8 cellular contexts compared by ENCODE assay signal in genomic region chr16:30535777-30536190, GRCh38. TPM values are rescaled to one million over a fixed set of nuclear protein-coding genes. Genes with fewer than 3 reads are reported as not detected.
DNase-seq lines count a peak whose midpoint lies in the region; ATAC-seq lines count a peak whose summit lies in the region.

No MANE protein-coding gene starts in this region.

- no peak overlapping the region for H3K23ac ChIP-seq in trophoblast cell (ENCODE audit: low read length)

- H3K4me1 ChIP-seq in trophoblast cell (ENCODE audit: control insufficient read depth in 1 of 2, insufficient read depth in 2 of 2, low read length in 2 of 2) = peaks cover 6 to 15% of the 10 kb centered on the region in 2 experiments

- H3K4me3 ChIP-seq in trophoblast cell (ENCODE audit: low read depth, low read length) = no peak overlapping the region

- no CpG with 5 or more reads among the region's 12 CpGs for WGBS in trophoblast cell (ENCODE audit: extremely low coverage, insufficient coverage, insufficient read length)

- peak overlapping the region; percentile 47 for H2AFZ ChIP-seq in trophoblast cell (ENCODE audit: insufficient read depth, low read length, poor library complexity)

- peak overlapping the region; percentile 81 for H4K91ac ChIP-seq in trophoblast cell (ENCODE audit: low read depth, low read length)

- H3K18ac ChIP-seq in trophoblast cell (ENCODE audit: low read length) = peak overlapping the region; percentile 47

- H3K36me3 ChIP-seq in trophoblast cell (ENCODE audit: control insufficient read depth in 1 of 2, insufficient read depth in 2 of 2, low read length in 2 of 2) = peaks cover 11% of the 10 kb centered on the region in 2 experiments

- no peak overlapping the region for H2AK5ac ChIP-seq in trophoblast cell (ENCODE audit: low read length)

- H2BK120ac ChIP-seq in trophoblast cell (ENCODE audit: insufficient read depth, low read length, poor library complexity) = no peak overlapping the region

- H3K4me2 ChIP-seq in trophoblast cell (ENCODE audit: low read length) = peak overlapping the region; percentile 70

- no peak for ATAC-seq in HG02763 (IDR thresholded peaks at IDR 0.05; ENCODE audit: unreplicated experiment)

- H3K9me3 ChIP-seq in trophoblast cell (ENCODE audit: insufficient read depth, low read depth, low read length) = no peaks in the 10 kb centered on the region

- H3K79me1 ChIP-seq in trophoblast cell (ENCODE audit: low read length) = peaks cover 18% of the 10 kb centered on the region

- H4K8ac ChIP-seq in trophoblast cell (ENCODE audit: low read depth, low read length) = peak overlapping the region; percentile 73

- DNase-seq in SIG-M5 treated with dmso at 0.1 percent for 504 hours (lab: John Stamatoyannopoulos, UW; ENCODE audit: unreplicated experiment) = peak; percentile 76
- DNase-seq in SIG-M5 (lab: John Stamatoyannopoulos, UW) = no peak
- peak; percentile 75 for DNase-seq in HuH-7.5 (ENCODE audit: low spot score)
- DNase-seq in SHP77 (lab: John Stamatoyannopoulos, UW) = peak; percentile 70 to 87
- DNase-seq in activated naive CD4-positive, alpha-beta T cell treated with anti-CD3 and anti-CD28 coated beads, Interleukin-2, amount 50 U/mL, for 16 hours = peak; percentile 72
- peak in 38 of 42 donors; percentile 14 to 72 (median 54) for DNase-seq in head of caudate nucleus
- DNase-seq in trophoblast cell = peak; percentile 53 to 64

- H3K9ac ChIP-seq in trophoblast cell (ENCODE audit: low read length) = peak overlapping the region; percentile 2

- peak overlapping the region; percentile 34 for H3K14ac ChIP-seq in trophoblast cell (ENCODE audit: low read length)

- H4K12ac ChIP-seq in trophoblast cell (ENCODE audit: low read depth, low read length) = peak overlapping the region; percentile 8

- H3K27me3 ChIP-seq in trophoblast cell (ENCODE audit: insufficient read depth, low read length) = no peaks in the 10 kb centered on the region

- peaks cover 9% of the 10 kb centered on the region for H3K79me2 ChIP-seq in trophoblast cell (ENCODE audit: control insufficient read depth, insufficient read depth, low read length, poor library complexity)

- no peak overlapping the region for H3K27ac ChIP-seq in trophoblast cell (ENCODE audit: low read depth, low read length)

- H2BK5ac ChIP-seq in trophoblast cell (ENCODE audit: low read depth, low read length, poor library complexity) = no peak overlapping the region

- no peak overlapping the region for H2BK12ac ChIP-seq in trophoblast cell (ENCODE audit: low read length)

- peak overlapping the region; percentile 31 for H3K4ac ChIP-seq in trophoblast cell (ENCODE audit: low read depth, low read length)

- intact Hi-C loops in head of caudate nucleus (cut with DNase I) = loop anchor here (5.0 to 10.0 kb wide), 2 partner anchors 37 to 119 kb away; partner anchors contain the start of genes FBRS, PRR14 and ZNF688

RNA-seq across cellular contexts. Expression of gene ZNF747, which starts 1.1 kb away (rescaled TPM):
- polyA plus RNA-seq in trophoblast cell (2013) = 3.6 and 3.8 TPM in 2 replicates

RNA-seq across cellular contexts. Expression of gene ZNF768, which starts 9.4 kb away (rescaled TPM):
- 21.5 and 22.4 TPM in 2 replicates for polyA plus RNA-seq in trophoblast cell (2013)

RNA-seq across cellular contexts. Expression of gene ZNF764, which starts 22.4 kb away (rescaled TPM):
- 4.2 and 4.4 TPM in 2 replicates for polyA plus RNA-seq in trophoblast cell (2013)

RNA-seq across cellular contexts. Expression of gene ZNF688, which starts 35.7 kb away (rescaled TPM):
- 3.5 and 4.1 TPM in 2 replicates for polyA plus RNA-seq in trophoblast cell (2013)

RNA-seq across cellular contexts. Expression of gene ZNF785, which starts 49.7 kb away (rescaled TPM):
- polyA plus RNA-seq in trophoblast cell (2013) = 5.0 and 5.2 TPM in 2 replicates
